In genomic region chr4:171929477-171929876, GRCh38 we compare ENCODE assay signal across 23 cellular contexts.
"Had no signal": no experiment of that assay in that cellular context is flagged by ENCODE, and none has a peak within 500 bp of the region (broad histone marks: within the 10 kb centered on the region; RNA-seq: fewer than 3 reads in every experiment).

No MANE protein-coding gene starts in this region.

- H3K27ac ChIP-seq: esophagus squamous epithelium, left lung, neutrophil, pancreas, right lobe of liver, stomach, thyroid gland, uterus had no signal

- H3K4me1 ChIP-seq: esophagus squamous epithelium, left lung, pancreas, right lobe of liver, stomach, thyroid gland, uterus had no signal

- DNase-seq: cerebellar nuclear complex; cortex of kidney; effector memory CD8-positive, alpha-beta T cell; erythroblast; esophagus squamous epithelium; foreskin melanocyte; left cardiac atrium; mammary epithelial cell; retina; stimulated activated CD4-positive, alpha-beta T cell treated with anti-CD3 and anti-CD28 coated beads, Interleukin-2, amount 100 ng/mL, for 24 hours; stimulated activated CD4-positive, alpha-beta T cell treated with anti-CD3 and anti-CD28 coated beads, Interleukin-4, amount 100 ng/mL, for 24 hours; stimulated activated naive CD4-positive, alpha-beta T cell treated with Interleukin-2 at 50 U/mL for 16 hours; stomach; thyroid gland; uterus had no signal

- H3K9me3 Mint-ChIP-seq: type B pancreatic cell had no signal

- H3K36me3 ChIP-seq: esophagus squamous epithelium, left lung, neutrophil, pancreas, right lobe of liver, stomach, thyroid gland, uterus had no signal

- H3K9me3 ChIP-seq: esophagus squamous epithelium, neutrophil, pancreas, right lobe of liver, thyroid gland, uterus had no signal

- H3K4me3 ChIP-seq: esophagus squamous epithelium, left lung, pancreas, right lobe of liver, smooth muscle cell, stomach, thyroid gland, uterus had no signal

- H3K4me3 Mint-ChIP-seq: effector memory CD8-positive, alpha-beta T cell; naive thymus-derived CD8-positive, alpha-beta T cell; stimulated activated effector memory CD8-positive, alpha-beta T cell treated with anti-CD3 and anti-CD28 coated beads, Interleukin-12 subunit alpha, Interleukin-12 subunit beta, amount 100 ng/mL, for 72 hours; type B pancreatic cell had no signal

- H3K27me3 ChIP-seq: esophagus squamous epithelium, left lung, neutrophil, pancreas, right lobe of liver, stomach, thyroid gland, uterus had no signal

- H3K4me1 Mint-ChIP-seq: naive thymus-derived CD8-positive, alpha-beta T cell; stimulated activated effector memory CD8-positive, alpha-beta T cell treated with anti-CD3 and anti-CD28 coated beads, Interleukin-12 subunit alpha, Interleukin-12 subunit beta, amount 100 ng/mL, for 72 hours had no signal

- H3K27ac Mint-ChIP-seq: effector memory CD8-positive, alpha-beta T cell; naive thymus-derived CD8-positive, alpha-beta T cell; stimulated activated effector memory CD8-positive, alpha-beta T cell treated with anti-CD3 and anti-CD28 coated beads, Interleukin-12 subunit alpha, Interleukin-12 subunit beta, amount 100 ng/mL, for 72 hours; type B pancreatic cell had no signal

- ATAC-seq: effector memory CD8-positive, alpha-beta T cell; left cardiac atrium; left lung; naive thymus-derived CD8-positive, alpha-beta T cell; pancreas; stimulated activated effector memory CD8-positive, alpha-beta T cell treated with anti-CD3 and anti-CD28 coated beads, Interleukin-12 subunit alpha, Interleukin-12 subunit beta, amount 100 ng/mL, for 72 hours had no signal

- H3K27me3 Mint-ChIP-seq: effector memory CD8-positive, alpha-beta T cell; naive thymus-derived CD8-positive, alpha-beta T cell had no signal

- H3K36me3 Mint-ChIP-seq: naive thymus-derived CD8-positive, alpha-beta T cell; stimulated activated effector memory CD8-positive, alpha-beta T cell treated with anti-CD3 and anti-CD28 coated beads, Interleukin-12 subunit alpha, Interleukin-12 subunit beta, amount 100 ng/mL, for 72 hours; type B pancreatic cell had no signal
